8 cellular contexts compared by ENCODE assay signal in the genomic region with DNA sequence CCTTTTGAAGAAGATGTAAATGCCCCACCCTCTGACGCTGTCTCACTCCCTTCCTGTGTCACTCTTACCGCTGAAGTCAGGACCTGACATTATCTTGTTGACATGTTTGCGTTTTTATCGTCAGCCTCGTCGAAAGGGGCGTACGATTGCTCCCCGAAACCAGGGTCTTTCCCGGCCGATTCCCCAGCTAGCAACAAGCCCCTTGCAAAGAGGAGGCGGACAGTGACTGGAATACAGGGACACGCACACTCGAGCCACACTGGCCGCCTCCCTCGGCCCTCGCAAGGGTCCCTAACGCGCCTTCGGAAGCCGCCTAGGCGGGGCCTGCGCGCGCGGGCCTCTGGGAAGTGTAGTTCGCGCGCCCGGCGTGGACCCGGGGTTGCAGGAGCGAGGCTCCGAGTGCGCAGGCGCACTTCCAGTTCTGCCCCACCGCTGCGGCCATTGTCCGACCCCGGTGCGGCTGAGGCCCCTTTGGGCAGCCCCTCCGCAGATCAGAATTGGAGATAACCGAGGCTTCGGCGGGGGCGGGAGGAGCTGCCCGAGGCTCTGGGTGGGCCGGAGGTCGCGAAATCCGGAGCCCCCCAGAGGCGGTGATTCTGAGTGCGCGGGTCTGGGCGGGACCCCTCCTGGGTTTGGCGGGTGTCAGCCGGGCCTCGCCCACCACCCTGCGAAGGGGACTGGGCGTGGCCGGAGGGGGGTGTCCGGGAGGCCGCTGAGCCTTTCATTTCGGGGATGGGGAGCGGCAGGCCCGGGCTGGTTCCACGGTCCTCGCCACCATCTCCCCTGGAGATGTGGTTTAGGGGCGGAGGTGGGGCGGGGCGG. TPM values are rescaled to one million over a fixed set of nuclear protein-coding genes. Genes with fewer than 3 reads are reported as not detected.
A peak's percentile ranks its signal among the peaks of the same experiment; 100 is the strongest.
DNase-seq lines count a peak whose midpoint lies in the region; ATAC-seq, FAIRE-seq and TF ChIP-seq lines count a peak whose summit lies in the region.

A gene (plus strand): TSS at position 412 of the 822 bp plus-strand sequence. CDS start 502 bp downstream, outside the sequence.

- peaks cover 8% of the 10 kb centered on the region for H3K4me1 ChIP-seq in endothelial cell of umbilical vein (ENCODE audit: control insufficient read depth, extremely low read depth, insufficient read depth, low read length)

- peak; percentile 93 for FAIRE-seq in endothelial cell of umbilical vein (lab: Jason Lieb, UNC)

- no TSS peak for BruUV-seq in endothelial cell of umbilical vein (replicated peaks; lab: Mats Ljungman, UMichigan)

- CTCF ChIA-PET in endothelial cell of umbilical vein (lab: Charles Lee) = interaction anchor here (1.1 to 1.8 kb wide), 2 partner anchors 10 to 52 kb away, joined by 5 to 8 read pairs; no protein-coding TSS in a partner anchor

- peak within 1 kb of the TSS; percentile 69 to 78 (median 69) for H3K4me3 ChIP-seq in endothelial cell of umbilical vein (replicated peaks in 1 of 3; ENCODE audit: insufficient read depth in 1 of 3, low read depth in 1 of 3, low read length in 3 of 3)

- TF ChIP-seq CTCF in endothelial cell of umbilical vein (IDR thresholded peaks at IDR 0.05; ENCODE audit: extremely low read depth in 1 of 2, insufficient read depth in 1 of 2, low read depth in 1 of 2, low read length in 2 of 2) = no peak

- peak; percentile 89 for ATAC-seq in GM21360 (IDR thresholded peaks at IDR 0.05; ENCODE audit: unreplicated experiment)

- H3K79me2 ChIP-seq in endothelial cell of umbilical vein (ENCODE audit: control insufficient read depth, insufficient read depth, low read length) = peaks cover 2% of the 10 kb centered on the region

- peak within 1 kb of the TSS; percentile 62 for H3K9ac ChIP-seq in endothelial cell of umbilical vein (replicated peaks; ENCODE audit: extremely low read depth, insufficient read depth, low read length)

- H3K9me1 ChIP-seq in endothelial cell of umbilical vein (replicated peaks; ENCODE audit: control insufficient read depth, extremely low read depth, insufficient read depth, low read length) = no peaks in the 10 kb centered on the region

- H2AFZ ChIP-seq in endothelial cell of umbilical vein (ENCODE audit: low read depth, low read length) = peak within 1 kb of the TSS; percentile 100

- intact Hi-C loops in endothelial cell of umbilical vein (cut with micrococcal nuclease) = loop anchor here (1.0 kb wide), 1 partner anchor 9 kb away; no protein-coding TSS in a partner anchor

- peaks cover 2 to 5% of the 10 kb centered on the region in 2 experiments for H3K36me3 ChIP-seq in endothelial cell of umbilical vein (ENCODE audit: control insufficient read depth in 2 of 2, extremely low read depth in 1 of 2, insufficient read depth in 2 of 2, low read length in 2 of 2)

- no peaks in the 10 kb centered on the region for H4K20me1 ChIP-seq in endothelial cell of umbilical vein (replicated peaks; ENCODE audit: control insufficient read depth, extremely low read depth, insufficient read depth, low read length)

- dilution Hi-C loops in endothelial cell of umbilical vein (cut with MboI; ENCODE audit: extremely low pct_ligation_motif_present, low sequenced_read_pairs) = no loop called here

- POLR2A ChIA-PET in endothelial cell of umbilical vein (lab: Charles Lee) = no interaction called here

- no peaks in the 10 kb centered on the region for H3K9me3 ChIP-seq in endothelial cell of umbilical vein (replicated peaks; ENCODE audit: control insufficient read depth, insufficient read depth, low read length)

- DNase-seq in COLO668 (lab: John Stamatoyannopoulos, UW; ENCODE audit: unreplicated experiment) (peak; percentile 96), HT1080 (ENCODE audit: low read depth) (peak; percentile 47), NOMO-1 treated with dmso at 0.1 percent for 144 hours (lab: John Stamatoyannopoulos, UW; ENCODE audit: unreplicated experiment) (peak; percentile 71), endothelial cell of umbilical vein (ENCODE audit: low read depth, low spot score) (peak; percentile 85), middle frontal gyrus (ENCODE audit: extremely low spot score, low spot score) (peak; percentile 82)
- DNase-seq in activated CD8-positive, alpha-beta memory T cell treated with anti-CD3 and anti-CD28 coated beads, Interleukin-2, amount 50 U/mL, for 24 hours (ENCODE audit: extremely low read depth) = peak; percentile 58
- DNase-seq in stimulated activated CD8-positive, alpha-beta memory T cell treated with anti-CD3 and anti-CD28 coated beads, Interleukin-2, amount 100 ng/mL, for 1 hour (ENCODE audit: low read depth in 2 of 2) = peak; percentile 65 to 67

- H3K27ac ChIP-seq in endothelial cell of umbilical vein (ENCODE audit: insufficient read depth, low read depth, low read length) = no peak within 1 kb of the TSS

- H3K27me3 ChIP-seq in endothelial cell of umbilical vein (ENCODE audit: control insufficient read depth in 2 of 2, insufficient read depth in 2 of 2, low read length in 2 of 2) = no peaks in the 10 kb centered on the region

- peak; percentile 81 for TF ChIP-seq POLR2A in endothelial cell of umbilical vein (IDR thresholded peaks at IDR 0.05; ENCODE audit: low read depth, low read length)

- peak within 1 kb of the TSS; percentile 90 for H3K4me2 ChIP-seq in endothelial cell of umbilical vein (ENCODE audit: insufficient read depth, low read length)

TF ChIP-seq in endothelial cell of umbilical vein, 7 proteins besides CTCF, POLR2A, EP300 and RAD21:
- TF ChIP-seq GATA2 (IDR thresholded peaks at IDR 0.05; ENCODE audit: insufficient read depth, insufficient read length, low read depth, low read length) (no peak), EZH2 (IDR thresholded peaks at IDR 0.05; ENCODE audit: borderline replicate concordance, low read depth, low read length, severe bottlenecking) (no peak), MYC (IDR thresholded peaks at IDR 0.05; ENCODE audit: low read depth, low read length) (no peak), POLR2AphosphoS5 (IDR thresholded peaks at IDR 0.05; ENCODE audit: insufficient read depth, low read depth, low read length) (peak; percentile 74)
TF ChIP-seq in endothelial cell of umbilical vein: peak in this region for 1.

RNA-seq across cellular contexts. Expression of the gene that starts here (rescaled TPM):
- total RNA-seq in HT1080 (2014; rRNA removed; shearing (Covaris generic)) = 0.11 and 0.27 TPM in 2 replicates
- polyA plus RNA-seq in HT1080 (2015; cell fraction: cytosol; rRNA removed) = 2.6 and 2.8 TPM in 2 replicates
- 4.3 and 5.4 TPM in 2 replicates for polyA plus RNA-seq in HT1080 (2015; cell fraction: nucleus; rRNA removed)
- total RNA-seq in endothelial cell of umbilical vein = 18.4 and 22.4 TPM in 2 replicates
- 10.1 and 10.9 TPM in 2 replicates for polyA plus RNA-seq in endothelial cell of umbilical vein
- 8.1 and 9.5 TPM in 2 replicates for polyA plus RNA-seq in endothelial cell of umbilical vein (2011; cell fraction: cytosol; rRNA removed)
- polyA plus RNA-seq in endothelial cell of umbilical vein (2011; cell fraction: nucleus; rRNA removed) = 20.2 and 23.4 TPM in 2 replicates
- polyA plus RNA-seq in endothelial cell of umbilical vein (2012) = 15.9 and 17.4 TPM in 2 replicates
- polyA minus RNA-seq in endothelial cell of umbilical vein = 19.5 and 47.0 TPM in 2 replicates
- 0.51 TPM for polyA minus RNA-seq in endothelial cell of umbilical vein (2011; cell fraction: cytosol; rRNA and poly(A)+ RNA removed)
- polyA minus RNA-seq in endothelial cell of umbilical vein (2011; cell fraction: nucleus; rRNA and poly(A)+ RNA removed) = 10.6 and 14.6 TPM in 2 replicates

Comparison
In these comparisons a context has a peak if more than half of its experiments do, and no peak if none do; other contexts are left out.
1. RNA of the gene that starts here (total RNA-seq): 18.4 to 22.4 TPM in endothelial cell of umbilical vein; 0.11 to 0.27 TPM in HT1080; every median in the first group is over 10 times any median in the second.
2. Peak in every context shown above with its lines, with median percentiles within 50 percentile points of each other: DNase-seq.